16 cellular contexts compared by ENCODE assay signal in genomic region chr5:33857037-33857436, GRCh38. TPM values are rescaled to one million over a fixed set of nuclear protein-coding genes. Genes with fewer than 3 reads are reported as not detected.
DNase-seq lines count a peak whose midpoint lies in the region; ATAC-seq and TF ChIP-seq lines count a peak whose summit lies in the region.
"Had no signal": no experiment of that assay in that cellular context is flagged by ENCODE, and none has a peak within 500 bp of the region (broad histone marks: within the 10 kb centered on the region; RNA-seq: fewer than 3 reads in every experiment).

No MANE protein-coding gene starts in this region.

- POLR2A ChIA-PET in activated CD4-positive, alpha-beta memory T cell treated with anti-CD3 and anti-CD28 coated beads for 36 hours (lab: Charles Lee), result no interaction called here
- POLR2A ChIA-PET in activated CD4-positive, alpha-beta memory T cell treated with anti-CD3 and anti-CD28 coated beads, Interleukin-2, amount 10 ng/mL, durations not matched to agents 7 days and 5 days (lab: Charles Lee), result no interaction called here

- TF ChIP-seq CTCF in upper lobe of right lung (IDR thresholded peaks at IDR 0.05) (no peak), smooth muscle cell (IDR thresholded peaks at IDR 0.05; ENCODE audit: borderline replicate concordance, insufficient read depth, poor library complexity, severe bottlenecking) (no peak)

- H3K9ac ChIP-seq in trophoblast cell (ENCODE audit: low read length) (no peak overlapping the region), smooth muscle cell (ENCODE audit: low read depth) (no peak overlapping the region)

- H3K23ac ChIP-seq in trophoblast cell (ENCODE audit: low read length), result no peak overlapping the region

- no peak overlapping the region for H2BK120ac ChIP-seq in trophoblast cell (ENCODE audit: insufficient read depth, low read length, poor library complexity)

- no peak overlapping the region for H3K4ac ChIP-seq in trophoblast cell (ENCODE audit: low read depth, low read length)

- H2BK12ac ChIP-seq in trophoblast cell (ENCODE audit: low read length), result peak overlapping the region; percentile 24

- H3K79me2 ChIP-seq in trophoblast cell (ENCODE audit: control insufficient read depth, insufficient read depth, low read length, poor library complexity), result peaks cover 2% of the 10 kb centered on the region
- peaks cover 71% of the 10 kb centered on the region for H3K79me2 ChIP-seq in smooth muscle cell (ENCODE audit: low read depth)

- CTCF ChIA-PET in activated CD4-positive, alpha-beta memory T cell treated with anti-CD3 and anti-CD28 coated beads for 36 hours (lab: Charles Lee), result no interaction called here
- CTCF ChIA-PET in activated CD4-positive, alpha-beta memory T cell treated with anti-CD3 and anti-CD28 coated beads, Interleukin-2, amount 10 ng/mL, durations not matched to agents 7 days and 5 days (lab: Charles Lee), result no interaction called here

- H4K8ac ChIP-seq in trophoblast cell (ENCODE audit: low read depth, low read length), result no peak overlapping the region

- no peak overlapping the region for H4K12ac ChIP-seq in trophoblast cell (ENCODE audit: low read depth, low read length)

- H3K9me3 Mint-ChIP-seq in activated CD4-positive, alpha-beta memory T cell treated with anti-CD3 and anti-CD28 coated beads for 36 hours, result no peaks in the 10 kb centered on the region
- H3K9me3 Mint-ChIP-seq in activated CD4-positive, alpha-beta memory T cell treated with anti-CD3 and anti-CD28 coated beads, Interleukin-2, amount 10 ng/mL, durations not matched to agents 7 days and 5 days, result no peaks in the 10 kb centered on the region
- H3K9me3 Mint-ChIP-seq: activated naive CD8-positive, alpha-beta T cell treated with anti-CD3 and anti-CD28 coated beads, Interleukin-2, amount 50 U/mL, for 24 hours; central memory CD8-positive, alpha-beta T cell had no signal

- H4K91ac ChIP-seq in trophoblast cell (ENCODE audit: low read depth, low read length), result no peak overlapping the region

- H2AFZ ChIP-seq in trophoblast cell (ENCODE audit: insufficient read depth, low read length, poor library complexity) (no peak overlapping the region), smooth muscle cell (ENCODE audit: low read depth) (no peak overlapping the region)

- H3K27ac Mint-ChIP-seq in activated CD4-positive, alpha-beta memory T cell treated with anti-CD3 and anti-CD28 coated beads for 36 hours, result no peak overlapping the region
- H3K27ac Mint-ChIP-seq in activated CD4-positive, alpha-beta memory T cell treated with anti-CD3 and anti-CD28 coated beads, Interleukin-2, amount 10 ng/mL, durations not matched to agents 7 days and 5 days, result no peak overlapping the region
- H3K27ac Mint-ChIP-seq: activated naive CD8-positive, alpha-beta T cell treated with anti-CD3 and anti-CD28 coated beads, Interleukin-2, amount 50 U/mL, for 24 hours had no signal

- peaks cover 3% of the 10 kb centered on the region for H3K27me3 Mint-ChIP-seq in activated CD4-positive, alpha-beta memory T cell treated with anti-CD3 and anti-CD28 coated beads for 36 hours
- H3K27me3 Mint-ChIP-seq in activated CD4-positive, alpha-beta memory T cell treated with anti-CD3 and anti-CD28 coated beads, Interleukin-2, amount 10 ng/mL, durations not matched to agents 7 days and 5 days, result peaks cover 31% of the 10 kb centered on the region
- H3K27me3 Mint-ChIP-seq: activated naive CD8-positive, alpha-beta T cell treated with anti-CD3 and anti-CD28 coated beads, Interleukin-2, amount 50 U/mL, for 24 hours had no signal

- WGBS in trophoblast cell (ENCODE audit: extremely low coverage, insufficient coverage, insufficient read length), result no CpG with 5 or more reads among the region's 5 CpGs
- 95% methylated on average over 5 of the region's 5 CpGs for WGBS in smooth muscle cell (ENCODE audit: low lambda C conversion rate)

- H3K4me3 Mint-ChIP-seq in activated CD4-positive, alpha-beta memory T cell treated with anti-CD3 and anti-CD28 coated beads for 36 hours, result no peak overlapping the region
- H3K4me3 Mint-ChIP-seq in activated CD4-positive, alpha-beta memory T cell treated with anti-CD3 and anti-CD28 coated beads, Interleukin-2, amount 10 ng/mL, durations not matched to agents 7 days and 5 days, result no peak overlapping the region
- H3K4me3 Mint-ChIP-seq: activated naive CD8-positive, alpha-beta T cell treated with anti-CD3 and anti-CD28 coated beads, Interleukin-2, amount 50 U/mL, for 24 hours; central memory CD8-positive, alpha-beta T cell had no signal

- H2BK5ac ChIP-seq in trophoblast cell (ENCODE audit: low read depth, low read length, poor library complexity), result no peak overlapping the region

- H3K36me3 ChIP-seq in trophoblast cell (ENCODE audit: control insufficient read depth in 1 of 2, insufficient read depth in 2 of 2, low read length in 2 of 2) (no peaks in the 10 kb centered on the region), upper lobe of right lung (no peaks in the 10 kb centered on the region), smooth muscle cell (ENCODE audit: low read depth) (no peaks in the 10 kb centered on the region)
- H3K36me3 ChIP-seq: sigmoid colon had no signal

- H3F3A ChIP-seq in smooth muscle cell (ENCODE audit: low read depth), result peaks cover 15% of the 10 kb centered on the region

- no peaks in the 10 kb centered on the region for H4K20me1 ChIP-seq in smooth muscle cell (ENCODE audit: low read depth)

- no peaks in the 10 kb centered on the region for H3K9me3 ChIP-seq in trophoblast cell (ENCODE audit: insufficient read depth, low read depth, low read length)
- H3K9me3 ChIP-seq in upper lobe of right lung, result no peaks in the 10 kb centered on the region
- no peaks in the 10 kb centered on the region for H3K9me3 ChIP-seq in smooth muscle cell (replicated peaks; ENCODE audit: low read depth)
- H3K9me3 ChIP-seq: sigmoid colon had no signal

- intact Hi-C loops in activated CD4-positive, alpha-beta memory T cell treated with anti-CD3 and anti-CD28 coated beads for 36 hours (cut with micrococcal nuclease), result loop anchor here (2.0 to 10.0 kb wide), 2 partner anchors 16 to 168 kb away; no protein-coding TSS in a partner anchor
- intact Hi-C loops in upper lobe of right lung (cut with DNase I), result no loop called here

- H3K27me3 ChIP-seq in trophoblast cell (ENCODE audit: insufficient read depth, low read length) (no peaks in the 10 kb centered on the region), upper lobe of right lung (no peaks in the 10 kb centered on the region), smooth muscle cell (ENCODE audit: low read depth) (no peaks in the 10 kb centered on the region)
- H3K27me3 ChIP-seq: sigmoid colon had no signal

- peaks cover 5 to 20% of the 10 kb centered on the region in 2 experiments for H3K4me1 ChIP-seq in trophoblast cell (ENCODE audit: control insufficient read depth in 1 of 2, insufficient read depth in 2 of 2, low read length in 2 of 2)
- H3K4me1 ChIP-seq in upper lobe of right lung, result peaks cover 3% of the 10 kb centered on the region
- H3K4me1 ChIP-seq in smooth muscle cell (ENCODE audit: low read depth), result peaks cover 70% of the 10 kb centered on the region

- no peak overlapping the region for H3K27ac ChIP-seq in trophoblast cell (ENCODE audit: low read depth, low read length)
- H3K27ac ChIP-seq in upper lobe of right lung, result no peak overlapping the region
- no peak overlapping the region for H3K27ac ChIP-seq in smooth muscle cell (ENCODE audit: low read depth)
- H3K27ac ChIP-seq: 22Rv1, sigmoid colon had no signal

- peaks cover 22% of the 10 kb centered on the region for H3K4me1 Mint-ChIP-seq in activated CD4-positive, alpha-beta memory T cell treated with anti-CD3 and anti-CD28 coated beads for 36 hours (ENCODE audit: low read depth)
- peaks cover 17% of the 10 kb centered on the region for H3K4me1 Mint-ChIP-seq in activated CD4-positive, alpha-beta memory T cell treated with anti-CD3 and anti-CD28 coated beads, Interleukin-2, amount 10 ng/mL, durations not matched to agents 7 days and 5 days
- H3K4me1 Mint-ChIP-seq: central memory CD8-positive, alpha-beta T cell had no signal

- peak; percentile 27 for DNase-seq in activated CD4-positive, alpha-beta memory T cell treated with anti-CD3 and anti-CD28 coated beads for 36 hours
- no peak for DNase-seq in activated CD4-positive, alpha-beta memory T cell treated with anti-CD3 and anti-CD28 coated beads, Interleukin-2, amount 10 ng/mL, durations not matched to agents 7 days and 5 days
- no peak for DNase-seq in trophoblast cell
- DNase-seq in upper lobe of right lung, result no peak
- no peak for DNase-seq in NCI-H1092 (lab: John Stamatoyannopoulos, UW)
- no peak for DNase-seq in smooth muscle cell (lab: John Stamatoyannopoulos, UW; ENCODE audit: unreplicated experiment)
- DNase-seq: activated naive CD8-positive, alpha-beta T cell treated with anti-CD3 and anti-CD28 coated beads, Interleukin-2, amount 50 U/mL, for 24 hours; Karpas-422; NCI-H1694; NCI-H524 treated with DMSO at 0.1 percent for 48 hours; sigmoid colon had no signal

- H2AK5ac ChIP-seq in trophoblast cell (ENCODE audit: low read length), result no peak overlapping the region

- H3K4me2 ChIP-seq in trophoblast cell (ENCODE audit: low read length) (no peak overlapping the region), smooth muscle cell (no peak overlapping the region)

- no peak overlapping the region for H3K14ac ChIP-seq in trophoblast cell (ENCODE audit: low read length)

- H3K79me1 ChIP-seq in trophoblast cell (ENCODE audit: low read length), result peaks cover 9% of the 10 kb centered on the region

- ATAC-seq in GM21526 (IDR thresholded peaks at IDR 0.05; ENCODE audit: low FRiP score, unreplicated experiment) (peak; percentile 83), HG03066 (IDR thresholded peaks at IDR 0.05; ENCODE audit: low read depth, unreplicated experiment) (peak; percentile 43), upper lobe of right lung (no peak)
- ATAC-seq: activated naive CD8-positive, alpha-beta T cell treated with anti-CD3 and anti-CD28 coated beads, Interleukin-2, amount 50 U/mL, for 24 hours; Panc1 had no signal

- H3K36me3 Mint-ChIP-seq in activated CD4-positive, alpha-beta memory T cell treated with anti-CD3 and anti-CD28 coated beads for 36 hours, result no peaks in the 10 kb centered on the region
- H3K36me3 Mint-ChIP-seq in activated CD4-positive, alpha-beta memory T cell treated with anti-CD3 and anti-CD28 coated beads, Interleukin-2, amount 10 ng/mL, durations not matched to agents 7 days and 5 days (ENCODE audit: low read depth), result no peaks in the 10 kb centered on the region

- no peak overlapping the region for H3K18ac ChIP-seq in trophoblast cell (ENCODE audit: low read length)

- H3K4me3 ChIP-seq in trophoblast cell (ENCODE audit: low read depth, low read length), result no peak overlapping the region
- no peak overlapping the region for H3K4me3 ChIP-seq in upper lobe of right lung
- no peak overlapping the region for H3K4me3 ChIP-seq in smooth muscle cell
- H3K4me3 ChIP-seq: sigmoid colon had no signal

RNA-seq across cellular contexts. Expression of gene ADAMTS12, which starts 34.8 kb away (rescaled TPM):
- total RNA-seq in activated CD4-positive, alpha-beta memory T cell treated with anti-CD3 and anti-CD28 coated beads for 36 hours, result not detected
- total RNA-seq in activated CD4-positive, alpha-beta memory T cell treated with anti-CD3 and anti-CD28 coated beads, Interleukin-2, amount 10 ng/mL, durations not matched to agents 7 days and 5 days, result not detected
- 4.7 and 4.8 TPM in 2 replicates for polyA plus RNA-seq in trophoblast cell (2013)
- total RNA-seq in upper lobe of right lung, result 11.2 TPM
- 84.9 and 97.4 TPM in 2 replicates for total RNA-seq in smooth muscle cell
- polyA plus RNA-seq in smooth muscle cell, result 21.4 and 34.3 TPM in 2 replicates

Comparison
In these comparisons a context has a peak if more than half of its experiments do, and no peak if none do; other contexts are left out.
1. RNA of gene ADAMTS12, which starts 34.8 kb away (total RNA-seq): 84.9 to 97.4 TPM in smooth muscle cell and 11.2 TPM in upper lobe of right lung (single experiment); not detected in activated CD4-positive, alpha-beta memory T cell treated with anti-CD3 and anti-CD28 coated beads, Interleukin-2, amount 10 ng/mL, durations not matched to agents 7 days and 5 days and not detected in activated CD4-positive, alpha-beta memory T cell treated with anti-CD3 and anti-CD28 coated beads for 36 hours; every median in the first group is over 10 times any median in the second.